ENCODE assay signal across 29 cellular contexts in genomic region chr12:100443434-100443833, GRCh38. TPM values are rescaled to one million over a fixed set of nuclear protein-coding genes. Genes with fewer than 3 reads are reported as not detected.
A peak's percentile ranks its signal among the peaks of the same experiment; 100 is the strongest.
DNase-seq lines count a peak whose midpoint lies in the region; ATAC-seq and TF ChIP-seq lines count a peak whose summit lies in the region.
"Had no signal": no experiment of that assay in that cellular context is flagged by ENCODE, and none has a peak within 500 bp of the region (broad histone marks: within the 10 kb centered on the region; RNA-seq: fewer than 3 reads in every experiment).

No MANE protein-coding gene starts in this region.

- H3K4me3 ChIP-seq in HEK293 (ENCODE audit: low read depth, low read length), result no peak overlapping the region
- H3K4me3 ChIP-seq in right lobe of liver, result no peak overlapping the region
- no peak overlapping the region for H3K4me3 ChIP-seq in lower lobe of right lung
- H3K4me3 ChIP-seq in mammary epithelial cell (replicated peaks in 1 of 3; ENCODE audit: insufficient read depth in 1 of 3, low read depth in 2 of 3, low read length in 3 of 3), result no peak overlapping the region
- H3K4me3 ChIP-seq: BLaER1, GM12878 had no signal

- TF ChIP-seq POLR2A in right lobe of liver (IDR thresholded peaks at IDR 0.05), result no peak

- BruUV-seq in mammary epithelial cell (replicated peaks; lab: Mats Ljungman, UMichigan), result no TSS peak

- H3K4me2 ChIP-seq in mammary epithelial cell (ENCODE audit: insufficient read depth, low read depth, low read length), result no peak overlapping the region
- H3K4me2 ChIP-seq: BLaER1 had no signal

- POLR2A ChIA-PET in HEK293 (lab: Yijun Ruan, JAX), result no interaction called here

- H3K9ac ChIP-seq in mammary epithelial cell (ENCODE audit: insufficient read depth, low read length), result no peak overlapping the region
- H3K9ac ChIP-seq: BLaER1 had no signal

- DNase-seq in astrocyte of the hippocampus (ENCODE audit: low read depth, low spot score), result peak; percentile 16
- peak; percentile 52 for DNase-seq in iris pigment epithelial cell (ENCODE audit: low read depth)
- no peak for DNase-seq in right lobe of liver
- no peak for DNase-seq in lower lobe of right lung
- DNase-seq in activated effector memory CD4-positive, alpha-beta T cell treated with Interleukin-2 at 50 U/mL for 16 hours, result no peak
- no peak for DNase-seq in mammary epithelial cell
- DNase-seq: 8988T; ACHN; BE2C; C1 segment of cervical spinal cord; CD4-positive, alpha-beta memory T cell; CD4-positive, CD25-positive, alpha-beta regulatory T cell; CD8-positive, alpha-beta memory T cell; COR-L47; DMS 273 treated with DMSO at 0.1 percent for 48 hours; DMS153; DMS53; DMS79; DND-41; EL; GDM1 had no signal

- ATAC-seq in right lobe of liver (peak; percentile 34 to 63 (median 53)), lower lobe of right lung (no peak)
- ATAC-seq: GM12878 had no signal

- WGBS in right lobe of liver (ENCODE audit: insufficient coverage, low coverage, low lambda C conversion rate, missing lambda C conversion rate), result 7% methylated on average over 1 of the region's 1 CpG
- WGBS in mammary epithelial cell (ENCODE audit: low coverage, missing lambda C conversion rate), result 90% methylated on average over 1 of the region's 1 CpG

- H3K27ac ChIP-seq in HEK293 (ENCODE audit: extremely low read depth, low read depth, low read length) (no peak overlapping the region), right lobe of liver (peak overlapping the region in 2 of 3 donors; percentile 47 to 56), lower lobe of right lung (no peak overlapping the region), mammary epithelial cell (ENCODE audit: insufficient read depth, low read depth, low read length) (no peak overlapping the region)
- H3K27ac ChIP-seq: BLaER1 had no signal

- dilution Hi-C loops in mammary epithelial cell (cut with HindIII; ENCODE audit: low sequenced_read_pairs), result no loop called here

- no peaks in the 10 kb centered on the region for H3K79me2 ChIP-seq in mammary epithelial cell (ENCODE audit: insufficient read depth, low read length)

- H3K4me1 ChIP-seq in HEK293 (ENCODE audit: control insufficient read depth, insufficient read depth, low read length) (no peaks in the 10 kb centered on the region), right lobe of liver (peaks cover 0 to 61% (median 11%) of the 10 kb centered on the region in 4 donors), lower lobe of right lung (no peaks in the 10 kb centered on the region), mammary epithelial cell (ENCODE audit: insufficient read depth, low read length) (no peaks in the 10 kb centered on the region)
- H3K4me1 ChIP-seq: BE2C had no signal

- TF ChIP-seq CTCF in HEK293 (tag by site-specific recombination; IDR thresholded peaks at IDR 0.05), result no peak
- TF ChIP-seq CTCF in right lobe of liver (IDR thresholded peaks at IDR 0.05), result no peak
- no peak for TF ChIP-seq CTCF in lower lobe of right lung (IDR thresholded peaks at IDR 0.05)
- no peak for TF ChIP-seq CTCF in mammary epithelial cell (conservative IDR thresholded peaks at IDR 0.05 in 1 of 2, IDR thresholded peaks at IDR 0.05 in 1 of 2; ENCODE audit: extremely low read depth in 1 of 2, insufficient read depth in 1 of 2, low read depth in 1 of 2, low read length in 2 of 2)

- CTCF ChIA-PET in HEK293 (lab: Yijun Ruan, JAX), result interaction anchor here (1.1 kb wide), 1 partner anchor 15 kb away, joined by 4 read pairs; no protein-coding TSS in a partner anchor
- CTCF ChIA-PET in mammary epithelial cell (lab: Charles Lee; ENCODE audit: low non-redundant PET), result no interaction called here

- H3K36me3 ChIP-seq in HEK293 (ENCODE audit: control insufficient read depth in 2 of 2, insufficient read depth in 1 of 2, low read length in 2 of 2) (no peaks in the 10 kb centered on the region), right lobe of liver (no peaks in the 10 kb centered on the region), lower lobe of right lung (no peaks in the 10 kb centered on the region), mammary epithelial cell (ENCODE audit: insufficient read depth, low read length) (no peaks in the 10 kb centered on the region)
- H3K36me3 ChIP-seq: BE2C, BLaER1 had no signal

- no peaks in the 10 kb centered on the region for H3K27me3 ChIP-seq in right lobe of liver
- H3K27me3 ChIP-seq in lower lobe of right lung (ENCODE audit: low read depth), result peaks cover 10% of the 10 kb centered on the region
- H3K27me3 ChIP-seq in mammary epithelial cell (ENCODE audit: insufficient read depth, low read length), result peaks cover 5% of the 10 kb centered on the region
- H3K27me3 ChIP-seq: BE2C, BLaER1 had no signal

- H3K9me3 ChIP-seq in HEK293 (ENCODE audit: control insufficient read depth, insufficient read depth, low read depth, low read length), result no peaks in the 10 kb centered on the region
- no peaks in the 10 kb centered on the region for H3K9me3 ChIP-seq in right lobe of liver
- H3K9me3 ChIP-seq in lower lobe of right lung, result no peaks in the 10 kb centered on the region
- H3K9me3 ChIP-seq in mammary epithelial cell (replicated peaks; ENCODE audit: insufficient read depth, low read length), result no peaks in the 10 kb centered on the region
- H3K9me3 ChIP-seq: BE2C, BLaER1 had no signal

- H4K20me1 ChIP-seq in mammary epithelial cell (ENCODE audit: insufficient read depth, low read length), result no peaks in the 10 kb centered on the region
- H4K20me1 ChIP-seq: BLaER1 had no signal

- intact Hi-C loops in right lobe of liver (cut with DNase I), result no loop called here
- intact Hi-C loops in lower lobe of right lung (cut with DNase I), result no loop called here
- intact Hi-C loops in mammary epithelial cell (cut with micrococcal nuclease), result no loop called here

- H2AFZ ChIP-seq in mammary epithelial cell (ENCODE audit: low read depth, low read length), result no peak overlapping the region

- in situ Hi-C loops in mammary epithelial cell (cut with MboI; ENCODE audit: low sequenced_read_pairs in 2 of 2), result no loop called here

TF ChIP-seq in HEK293, 187 proteins besides CTCF, POLR2A, EP300 and RAD21:
- TF ChIP-seq ZNF248 (tag by site-specific recombination; IDR thresholded peaks at IDR 0.05) (no peak), SCRT2 (tag by site-specific recombination; IDR thresholded peaks at IDR 0.05) (0 out of 2 replicates have a peak, but pooled peaks have one; percentile 36), ZNF362 (tag by site-specific recombination; IDR thresholded peaks at IDR 0.05) (no peak)

RNA-seq across cellular contexts. Expression of gene NR1H4, which starts 30.2 kb away (rescaled TPM):
- 10 to 100 TPM; 52.4 to 81.7 (median 62.6) TPM for total RNA-seq in right lobe of liver
- not detected for total RNA-seq in lower lobe of right lung
- total RNA-seq in mammary epithelial cell, result not detected
- not detected for polyA plus RNA-seq in mammary epithelial cell
- not detected for polyA minus RNA-seq in mammary epithelial cell
- total RNA-seq: A673; CD4-positive, alpha-beta memory T cell; CD4-positive, CD25-positive, alpha-beta regulatory T cell; CD8-positive, alpha-beta memory T cell; Daoy; G401; GM12878 had no signal
- polyA plus RNA-seq: AG04450; CD14-positive monocyte; CD4-positive, alpha-beta memory T cell; CD4-positive, CD25-positive, alpha-beta regulatory T cell; CD8-positive, alpha-beta memory T cell had no signal

Comparison
In these comparisons a context has a peak if more than half of its experiments do, and no peak if none do; other contexts are left out.
1. H3K27ac ChIP-seq: peak in right lobe of liver (2 of 3); none in HEK293 (single experiment), lower lobe of right lung (single experiment) and mammary epithelial cell (single experiment).
2. DNase-seq: peak in astrocyte of the hippocampus (single experiment) and iris pigment epithelial cell (single experiment); none in right lobe of liver (0 of 3), lower lobe of right lung (single experiment), activated effector memory CD4-positive, alpha-beta T cell treated with Interleukin-2 at 50 U/mL for 16 hours (single experiment) and mammary epithelial cell (single experiment).
3. ATAC-seq: peak in right lobe of liver (4 of 4); none in lower lobe of right lung (0 of 2).
4. RNA of gene NR1H4, which starts 30.2 kb away (total RNA-seq): 52.4 to 81.7 TPM in right lobe of liver; not detected in mammary epithelial cell and not detected in lower lobe of right lung (single experiment); every median in the first group is over 10 times any median in the second.